Comparison of ENCODE assay signal across 1 cellular context in the genomic region with DNA sequence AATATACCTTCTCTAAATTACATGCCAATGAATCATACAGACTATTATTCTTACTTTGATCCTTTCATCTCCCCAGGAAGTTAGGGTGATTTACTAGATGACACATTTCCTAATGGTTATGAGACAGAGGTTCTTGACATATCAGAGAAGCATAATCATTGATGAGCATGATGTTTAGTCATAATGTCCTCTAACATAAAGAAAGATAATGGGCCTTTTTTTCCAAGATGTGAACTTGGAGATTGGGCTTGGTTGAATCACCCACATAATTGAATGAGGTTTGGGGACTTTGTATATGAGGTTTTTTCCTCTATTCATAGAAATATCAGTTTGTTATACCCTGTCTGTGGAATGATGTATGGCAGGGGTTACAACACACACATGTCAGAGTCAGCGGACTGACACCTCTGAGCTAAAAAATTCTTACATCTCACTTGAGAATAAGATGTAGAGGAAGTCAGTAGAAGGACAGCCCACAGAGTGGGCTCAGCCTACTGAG.
TF ChIP-seq lines count a peak whose summit lies in the region.

No MANE protein-coding gene starts in this region.

TF ChIP-seq in HEK293, 187 proteins besides CTCF, POLR2A, EP300 and RAD21 (continued from another document and continues in another):
- TF ChIP-seq, protein P1, sequence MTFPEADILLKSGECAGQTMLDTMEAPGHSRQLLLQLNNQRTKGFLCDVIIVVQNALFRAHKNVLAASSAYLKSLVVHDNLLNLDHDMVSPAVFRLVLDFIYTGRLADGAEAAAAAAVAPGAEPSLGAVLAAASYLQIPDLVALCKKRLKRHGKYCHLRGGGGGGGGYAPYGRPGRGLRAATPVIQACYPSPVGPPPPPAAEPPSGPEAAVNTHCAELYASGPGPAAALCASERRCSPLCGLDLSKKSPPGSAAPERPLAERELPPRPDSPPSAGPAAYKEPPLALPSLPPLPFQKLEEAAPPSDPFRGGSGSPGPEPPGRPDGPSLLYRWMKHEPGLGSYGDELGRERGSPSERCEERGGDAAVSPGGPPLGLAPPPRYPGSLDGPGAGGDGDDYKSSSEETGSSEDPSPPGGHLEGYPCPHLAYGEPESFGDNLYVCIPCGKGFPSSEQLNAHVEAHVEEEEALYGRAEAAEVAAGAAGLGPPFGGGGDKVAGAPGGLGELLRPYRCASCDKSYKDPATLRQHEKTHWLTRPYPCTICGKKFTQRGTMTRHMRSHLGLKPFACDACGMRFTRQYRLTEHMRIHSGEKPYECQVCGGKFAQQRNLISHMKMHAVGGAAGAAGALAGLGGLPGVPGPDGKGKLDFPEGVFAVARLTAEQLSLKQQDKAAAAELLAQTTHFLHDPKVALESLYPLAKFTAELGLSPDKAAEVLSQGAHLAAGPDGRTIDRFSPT (tag by site-specific recombination; IDR thresholded peaks at IDR 0.05): 0 out of 2 replicates have a peak, but pooled peaks have one; percentile 14
- TF ChIP-seq ZFHX2 (tag by site-specific recombination; conservative IDR thresholded peaks at IDR 0.05): no peak
- TF ChIP-seq SALL2 (tag by site-specific recombination; IDR thresholded peaks at IDR 0.05; ENCODE audit: borderline replicate concordance): no peak
- TF ChIP-seq PRDM1 (tag by site-specific recombination; IDR thresholded peaks at IDR 0.05): no peak
- TF ChIP-seq, protein P2, sequence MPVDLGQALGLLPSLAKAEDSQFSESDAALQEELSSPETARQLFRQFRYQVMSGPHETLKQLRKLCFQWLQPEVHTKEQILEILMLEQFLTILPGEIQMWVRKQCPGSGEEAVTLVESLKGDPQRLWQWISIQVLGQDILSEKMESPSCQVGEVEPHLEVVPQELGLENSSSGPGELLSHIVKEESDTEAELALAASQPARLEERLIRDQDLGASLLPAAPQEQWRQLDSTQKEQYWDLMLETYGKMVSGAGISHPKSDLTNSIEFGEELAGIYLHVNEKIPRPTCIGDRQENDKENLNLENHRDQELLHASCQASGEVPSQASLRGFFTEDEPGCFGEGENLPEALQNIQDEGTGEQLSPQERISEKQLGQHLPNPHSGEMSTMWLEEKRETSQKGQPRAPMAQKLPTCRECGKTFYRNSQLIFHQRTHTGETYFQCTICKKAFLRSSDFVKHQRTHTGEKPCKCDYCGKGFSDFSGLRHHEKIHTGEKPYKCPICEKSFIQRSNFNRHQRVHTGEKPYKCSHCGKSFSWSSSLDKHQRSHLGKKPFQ (tag by site-specific recombination; IDR thresholded peaks at IDR 0.05): no peak
- TF ChIP-seq ZNF350 (tag by site-specific recombination; IDR thresholded peaks at IDR 0.05): no peak
- TF ChIP-seq ZNF645 (tag by site-specific recombination; IDR thresholded peaks at IDR 0.05): no peak
- TF ChIP-seq ZSCAN5A (tag by site-specific recombination; IDR thresholded peaks at IDR 0.05): no peak
- TF ChIP-seq ZNF792 (tag by site-specific recombination; IDR thresholded peaks at IDR 0.05): no peak
- no peak for TF ChIP-seq HOXA7 (CRISPR knock-in tag; IDR thresholded peaks at IDR 0.05; ENCODE audit: borderline replicate concordance)
- no peak for TF ChIP-seq FEZF1 (tag by site-specific recombination; IDR thresholded peaks at IDR 0.05)
- TF ChIP-seq, protein P3, sequence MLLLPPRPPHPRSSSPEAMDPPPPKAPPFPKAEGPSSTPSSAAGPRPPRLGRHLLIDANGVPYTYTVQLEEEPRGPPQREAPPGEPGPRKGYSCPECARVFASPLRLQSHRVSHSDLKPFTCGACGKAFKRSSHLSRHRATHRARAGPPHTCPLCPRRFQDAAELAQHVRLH (tag by site-specific recombination; IDR thresholded peaks at IDR 0.05): no peak
- no peak for TF ChIP-seq ZNF626 (tag by site-specific recombination; IDR thresholded peaks at IDR 0.05)
- no peak for TF ChIP-seq ZBTB1 (tag by site-specific recombination; IDR thresholded peaks at IDR 0.05)
- no peak for TF ChIP-seq BCL6B (tag by site-specific recombination; IDR thresholded peaks at IDR 0.05)
- no peak for TF ChIP-seq ZFP41 (tag by site-specific recombination; IDR thresholded peaks at IDR 0.05; ENCODE audit: borderline replicate concordance)
- TF ChIP-seq ZBTB44 (tag by site-specific recombination; IDR thresholded peaks at IDR 0.05): no peak
- no peak for TF ChIP-seq PBX3 (CRISPR knock-in tag; IDR thresholded peaks at IDR 0.05)
- TF ChIP-seq ZNF133 (tag by site-specific recombination; IDR thresholded peaks at IDR 0.05): no peak
- no peak for TF ChIP-seq REST (tag by site-specific recombination; IDR thresholded peaks at IDR 0.05)
- TF ChIP-seq, protein P4, sequence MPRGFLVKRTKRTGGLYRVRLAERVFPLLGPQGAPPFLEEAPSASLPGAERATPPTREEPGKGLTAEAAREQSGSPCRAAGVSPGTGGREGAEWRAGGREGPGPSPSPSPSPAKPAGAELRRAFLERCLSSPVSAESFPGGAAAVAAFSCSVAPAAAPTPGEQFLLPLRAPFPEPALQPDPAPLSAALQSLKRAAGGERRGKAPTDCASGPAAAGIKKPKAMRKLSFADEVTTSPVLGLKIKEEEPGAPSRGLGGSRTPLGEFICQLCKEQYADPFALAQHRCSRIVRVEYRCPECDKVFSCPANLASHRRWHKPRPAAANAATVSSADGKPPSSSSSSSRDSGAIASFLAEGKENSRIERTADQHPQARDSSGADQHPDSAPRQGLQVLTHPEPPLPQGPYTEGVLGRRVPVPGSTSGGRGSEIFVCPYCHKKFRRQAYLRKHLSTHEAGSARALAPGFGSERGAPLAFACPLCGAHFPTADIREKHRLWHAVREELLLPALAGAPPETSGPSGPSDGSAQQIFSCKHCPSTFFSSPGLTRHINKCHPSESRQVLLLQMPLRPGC (tag by site-specific recombination; IDR thresholded peaks at IDR 0.05): no peak
- TF ChIP-seq ZNF701 (tag by site-specific recombination; IDR thresholded peaks at IDR 0.05): no peak
- TF ChIP-seq TRIM28 (IDR thresholded peaks at IDR 0.05; ENCODE audit: borderline replicate concordance, low read length): no peak
- no peak for TF ChIP-seq ZNF791 (tag by site-specific recombination; IDR thresholded peaks at IDR 0.05)
- TF ChIP-seq, protein P5, sequence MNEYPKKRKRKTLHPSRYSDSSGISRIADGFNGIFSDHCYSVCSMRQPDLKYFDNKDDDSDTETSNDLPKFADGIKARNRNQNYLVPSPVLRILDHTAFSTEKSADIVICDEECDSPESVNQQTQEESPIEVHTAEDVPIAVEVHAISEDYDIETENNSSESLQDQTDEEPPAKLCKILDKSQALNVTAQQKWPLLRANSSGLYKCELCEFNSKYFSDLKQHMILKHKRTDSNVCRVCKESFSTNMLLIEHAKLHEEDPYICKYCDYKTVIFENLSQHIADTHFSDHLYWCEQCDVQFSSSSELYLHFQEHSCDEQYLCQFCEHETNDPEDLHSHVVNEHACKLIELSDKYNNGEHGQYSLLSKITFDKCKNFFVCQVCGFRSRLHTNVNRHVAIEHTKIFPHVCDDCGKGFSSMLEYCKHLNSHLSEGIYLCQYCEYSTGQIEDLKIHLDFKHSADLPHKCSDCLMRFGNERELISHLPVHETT (tag by site-specific recombination; IDR thresholded peaks at IDR 0.05): no peak
- TF ChIP-seq ZNF404 (tag by site-specific recombination; IDR thresholded peaks at IDR 0.05): no peak
- no peak for TF ChIP-seq ZNF274 (IDR thresholded peaks at IDR 0.05; ENCODE audit: low read length)
- TF ChIP-seq ZNF274 (tag by site-specific recombination; IDR thresholded peaks at IDR 0.05; ENCODE audit: borderline replicate concordance): no peak
- no peak for TF ChIP-seq ZNF768 (tag by site-specific recombination; IDR thresholded peaks at IDR 0.05)
- no peak for TF ChIP-seq ZNF623 (tag by site-specific recombination; IDR thresholded peaks at IDR 0.05)
- TF ChIP-seq ZNF621 (tag by site-specific recombination; IDR thresholded peaks at IDR 0.05): no peak
